23 cellular contexts compared by ENCODE assay signal in genomic region chr15:57091626-57092025, GRCh38.
DNase-seq lines count a peak whose midpoint lies in the region; ATAC-seq and TF ChIP-seq lines count a peak whose summit lies in the region.
"Had no signal": no experiment of that assay in that cellular context is flagged by ENCODE, and none has a peak within 500 bp of the region (broad histone marks: within the 10 kb centered on the region; RNA-seq: fewer than 3 reads in every experiment).

No MANE protein-coding gene starts in this region.

- no peaks in the 10 kb centered on the region for H3K9me3 Mint-ChIP-seq in CD8-positive, alpha-beta T cell
- H3K9me3 Mint-ChIP-seq in activated B cell treated with CpG ODN at 0.5 μM for 24 hours (no peaks in the 10 kb centered on the region), progenitor cell of endocrine pancreas (ENCODE audit: low read depth) (no peaks in the 10 kb centered on the region)
- H3K9me3 Mint-ChIP-seq: CD4-positive, alpha-beta memory T cell had no signal

- no peaks in the 10 kb centered on the region for H3K27me3 ChIP-seq in CD8-positive, alpha-beta T cell (ENCODE audit: insufficient read depth, low read length)
- H3K27me3 ChIP-seq: BLaER1 treated with 17β-estradiol and CSF1 and Interleukin-3, amounts not matched to agents 10 nM and 100 nM; SJCRH30 had no signal

- TF ChIP-seq CTCF in CD8-positive, alpha-beta T cell (IDR thresholded peaks at IDR 0.05): no peak
- no peak for TF ChIP-seq CTCF in activated B cell treated with CpG ODN at 0.5 μM for 24 hours (IDR thresholded peaks at IDR 0.05)
- no peak for TF ChIP-seq CTCF in progenitor cell of endocrine pancreas (IDR thresholded peaks at IDR 0.05; ENCODE audit: unreplicated experiment)

- H3K4me1 ChIP-seq in CD8-positive, alpha-beta T cell (ENCODE audit: insufficient read depth, low read length): no peaks in the 10 kb centered on the region
- H3K4me1 ChIP-seq: A549, SJCRH30 had no signal

- peaks cover 29% of the 10 kb centered on the region for H3K36me3 Mint-ChIP-seq in CD8-positive, alpha-beta T cell
- peaks cover 26% of the 10 kb centered on the region for H3K36me3 Mint-ChIP-seq in activated B cell treated with CpG ODN at 0.5 μM for 24 hours (ENCODE audit: low read depth)
- peaks cover 17% of the 10 kb centered on the region for H3K36me3 Mint-ChIP-seq in progenitor cell of endocrine pancreas (ENCODE audit: insufficient read depth)

- no peak overlapping the region for H3K4me3 Mint-ChIP-seq in CD8-positive, alpha-beta T cell
- no peak overlapping the region for H3K4me3 Mint-ChIP-seq in activated B cell treated with CpG ODN at 0.5 μM for 24 hours
- no peak overlapping the region for H3K4me3 Mint-ChIP-seq in progenitor cell of endocrine pancreas (ENCODE audit: low read depth)
- H3K4me3 Mint-ChIP-seq: CD4-positive, alpha-beta memory T cell had no signal

- intact Hi-C loops in CD8-positive, alpha-beta T cell (cut with DNase I, micrococcal nuclease): no loop called here
- intact Hi-C loops in activated B cell treated with CpG ODN at 0.5 μM for 24 hours (cut with micrococcal nuclease): no loop called here

- peaks cover 24% of the 10 kb centered on the region for H3K4me1 Mint-ChIP-seq in CD8-positive, alpha-beta T cell (ENCODE audit: low read depth)
- H3K4me1 Mint-ChIP-seq in activated B cell treated with CpG ODN at 0.5 μM for 24 hours (peaks cover 10% of the 10 kb centered on the region), progenitor cell of endocrine pancreas (ENCODE audit: low read depth) (peaks cover 14% of the 10 kb centered on the region)

- H3K4me3 ChIP-seq in CD8-positive, alpha-beta T cell (ENCODE audit: low read depth, low read length): no peak overlapping the region
- H3K4me3 ChIP-seq: A549; BLaER1 treated with 17β-estradiol and CSF1 and Interleukin-3, amounts not matched to agents 10 nM and 100 nM; GM23248; SJCRH30 had no signal

- peak overlapping the region; percentile 1 for H3K27ac Mint-ChIP-seq in CD8-positive, alpha-beta T cell
- H3K27ac Mint-ChIP-seq in activated B cell treated with CpG ODN at 0.5 μM for 24 hours (peak overlapping the region; percentile 6), progenitor cell of endocrine pancreas (peak overlapping the region; percentile 67)

- no peaks in the 10 kb centered on the region for H3K9me3 ChIP-seq in CD8-positive, alpha-beta T cell (ENCODE audit: low read length)
- H3K9me3 ChIP-seq in KOPT-K1 (ENCODE audit: insufficient read depth, low read length, poor library complexity, severe bottlenecking): no peaks in the 10 kb centered on the region
- H3K9me3 ChIP-seq: A549, SJCRH30 had no signal

- no peaks in the 10 kb centered on the region for H3K36me3 ChIP-seq in CD8-positive, alpha-beta T cell (ENCODE audit: insufficient read depth, low read length)
- H3K36me3 ChIP-seq in KOPT-K1 (ENCODE audit: insufficient read depth, low read length): peaks cover 23% of the 10 kb centered on the region

- POLR2A ChIA-PET in CD8-positive, alpha-beta T cell (lab: Charles Lee): interaction anchor here (0.6 to 1.0 kb wide), 2 partner anchors 11 to 45 kb away, joined by 3 read pairs; no protein-coding TSS in a partner anchor
- POLR2A ChIA-PET in activated B cell treated with CpG ODN at 0.5 μM for 24 hours (lab: Charles Lee): no interaction called here

- H3K27ac ChIP-seq in CD8-positive, alpha-beta T cell (ENCODE audit: low read depth, low read length): no peak overlapping the region
- H3K27ac ChIP-seq in KOPT-K1 (ENCODE audit: low read depth, low read length, poor library complexity, severe bottlenecking): peak overlapping the region; percentile 32
- H3K27ac ChIP-seq in caudate nucleus (ENCODE audit: low read depth, low read length): no peak overlapping the region
- H3K27ac ChIP-seq: A549; BLaER1 treated with 17β-estradiol and CSF1 and Interleukin-3, amounts not matched to agents 10 nM and 100 nM; GM23248; SJCRH30 had no signal

- no peak for ATAC-seq in CD8-positive, alpha-beta T cell
- ATAC-seq in activated B cell treated with CpG ODN at 0.5 μM for 24 hours (ENCODE audit: low read depth): no peak
- ATAC-seq: A549, PC-3, SK-N-SH treated with all-trans-retinoic acid at 6 μM for 48 hours had no signal

- DNase-seq in CD8-positive, alpha-beta T cell: no peak
- DNase-seq in activated B cell treated with CpG ODN at 0.5 μM for 24 hours (no peak), progenitor cell of endocrine pancreas (ENCODE audit: low spot score, unreplicated experiment) (no peak), superior temporal gyrus (ENCODE audit: extremely low spot score) (no peak), SIG-M5 treated with dmso at 0.1 percent for 504 hours (lab: John Stamatoyannopoulos, UW; ENCODE audit: unreplicated experiment) (no peak), caudate nucleus (lab: John Stamatoyannopoulos, UW) (no peak)
- DNase-seq: AML-193; CD4-positive, alpha-beta memory T cell; GM23248; H7; KBM-7; MM.1S; NCI-H1436; NCI-H187; NCI-H2171 treated with DMSO at 0.1 percent for 48 hours; NCI-H345; NCI-H510A treated with DMSO at 0.1 percent for 48 hours; PC-3; SJCRH30 had no signal

- CTCF ChIA-PET in CD8-positive, alpha-beta T cell (lab: Charles Lee): interaction anchor here (1.1 to 1.5 kb wide), 2 partner anchors 55 to 56 kb away, joined by 3 read pairs; no protein-coding TSS in a partner anchor
- CTCF ChIA-PET in activated B cell treated with CpG ODN at 0.5 μM for 24 hours (lab: Charles Lee): interaction anchor here (1.5 kb wide), 1 partner anchor 11 kb away, joined by 3 read pairs; no protein-coding TSS in a partner anchor

- no peaks in the 10 kb centered on the region for H3K27me3 Mint-ChIP-seq in CD8-positive, alpha-beta T cell (ENCODE audit: low read depth)
- H3K27me3 Mint-ChIP-seq in activated B cell treated with CpG ODN at 0.5 μM for 24 hours: no peaks in the 10 kb centered on the region
- H3K27me3 Mint-ChIP-seq in progenitor cell of endocrine pancreas: no peaks in the 10 kb centered on the region
- H3K27me3 Mint-ChIP-seq: CD4-positive, alpha-beta memory T cell had no signal

Comparison
In these comparisons a context has a peak if more than half of its experiments do, and no peak if none do; other contexts are left out.
1. H3K27ac Mint-ChIP-seq: peak in every context shown above with its lines; median percentile 67 in progenitor cell of endocrine pancreas; 6 in activated B cell treated with CpG ODN at 0.5 μM for 24 hours; 1 in CD8-positive, alpha-beta T cell.